Comparison of ENCODE assay signal across 1 cellular context in genomic region chr1:36306210-36306901, GRCh38.
TF ChIP-seq lines count a peak whose summit lies in the region.

SH3D21 (plus strand) TSS chr1:36306368; CDS start chr1:36306421, 53 bp downstream.

TF ChIP-seq in HCT116, 20 proteins besides CTCF, POLR2A, EP300 and RAD21 (continued from another document):
- TF ChIP-seq ZBTB33 (IDR thresholded peaks at IDR 0.05; ENCODE audit: extremely low read depth, insufficient replicate concordance, low read length), result no peak
- TF ChIP-seq MAX (IDR thresholded peaks at IDR 0.05), result peak; percentile 13; the same call in 1 of the 2 replicates
TF ChIP-seq in HCT116: peak in this region for 4.
